In the genomic region with DNA sequence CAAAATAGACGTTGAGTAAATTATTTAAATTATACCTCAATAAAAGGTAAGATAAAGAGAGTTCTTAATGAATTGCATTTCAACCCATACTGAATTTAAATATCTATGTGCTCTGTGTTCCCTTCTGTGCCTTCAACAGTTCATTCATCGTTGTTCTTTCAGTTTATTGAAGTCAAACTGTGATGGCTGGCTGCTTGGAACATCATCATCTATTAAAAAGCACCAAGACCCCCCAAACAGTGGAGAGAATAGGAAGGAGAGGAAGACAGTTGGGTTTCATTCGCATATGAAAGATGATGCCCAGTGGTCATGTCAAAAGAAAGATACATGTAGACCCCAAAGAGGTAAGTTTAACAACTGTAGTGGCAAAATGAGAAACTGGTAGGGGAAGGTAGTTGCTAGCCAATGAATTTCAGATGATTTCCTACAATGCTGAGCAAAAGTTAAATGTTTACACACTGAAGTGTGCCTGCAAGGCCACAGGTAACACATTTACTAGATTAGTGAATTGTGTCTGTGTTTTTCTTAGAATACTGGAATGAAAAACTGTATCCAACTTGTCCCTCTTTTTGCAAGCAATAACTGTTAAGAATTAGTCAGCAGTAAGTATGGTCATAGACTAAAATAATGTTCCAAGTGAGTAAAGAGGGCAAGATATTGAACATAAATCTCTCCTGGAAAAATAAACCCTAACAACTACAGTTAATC, we compare ENCODE assay signal across 18 cellular contexts.
"Had no signal": no experiment of that assay in that cellular context is flagged by ENCODE, and none has a peak within 500 bp of the region (broad histone marks: within the 10 kb centered on the region; RNA-seq: fewer than 3 reads in every experiment).

No MANE protein-coding gene starts in this region.

- H3K9me3 Mint-ChIP-seq: activated T-helper 1 cell treated with anti-CD3 and anti-CD28 coated beads, Interleukin-12 subunit alpha, Interleukin-12 subunit beta, Interleukin-2, Interleukin-4 antibody, amounts not matched to agents 30 ng/mL and 10 ng/mL and 1 ng/mL, durations not matched to agents 14 hours and 24 hours and 36 hours; brain; natural killer cell; type B pancreatic cell had no signal

- DNase-seq: activated CD4-positive, alpha-beta T cell treated with anti-CD3 and anti-CD28 coated beads for 4 hours; activated CD8-positive, alpha-beta memory T cell treated with anti-CD3 and anti-CD28 coated beads, Interleukin-2, amount 50 U/mL, for 4 hours; activated CD8-positive, alpha-beta T cell treated with anti-CD3 and anti-CD28 coated beads for 36 hours; activated naive CD4-positive, alpha-beta T cell treated with Interleukin-2 at 50 U/mL for 16 hours; dermis blood vessel endothelial cell; islet precursor cell; natural killer cell; right cardiac atrium; spleen; stimulated activated CD4-positive, alpha-beta T cell treated with anti-CD3 and anti-CD28 coated beads, Interleukin-2, amount 100 ng/mL, for 24 hours; stimulated activated naive B cell treated with anti-CD40 and anti-IgM and Interleukin-4, amounts not matched to agents 10 μg/mL and 1 μg/mL and 100 μg/mL, for 72 hours; substantia nigra; T1000; WERI-Rb-1 had no signal

- H3K4me3 ChIP-seq: lung, spleen had no signal

- H3K36me3 Mint-ChIP-seq: type B pancreatic cell had no signal

- H3K4me3 Mint-ChIP-seq: activated CD8-positive, alpha-beta T cell treated with anti-CD3 and anti-CD28 coated beads for 36 hours; activated T-helper 1 cell treated with anti-CD3 and anti-CD28 coated beads, Interleukin-12 subunit alpha, Interleukin-12 subunit beta, Interleukin-2, Interleukin-4 antibody, amounts not matched to agents 30 ng/mL and 10 ng/mL and 1 ng/mL, durations not matched to agents 14 hours and 24 hours and 36 hours; brain; natural killer cell; stimulated activated naive B cell treated with anti-CD40 and anti-IgM and Interleukin-4, amounts not matched to agents 10 μg/mL and 1 μg/mL and 100 μg/mL, for 72 hours; type B pancreatic cell had no signal

- H3K27me3 Mint-ChIP-seq: activated CD8-positive, alpha-beta T cell treated with anti-CD3 and anti-CD28 coated beads for 36 hours; brain; stimulated activated naive B cell treated with anti-CD40 and anti-IgM and Interleukin-4, amounts not matched to agents 10 μg/mL and 1 μg/mL and 100 μg/mL, for 72 hours; type B pancreatic cell had no signal

- H3K9me3 ChIP-seq: spleen had no signal

- H3K27ac ChIP-seq: spleen, WERI-Rb-1 had no signal

- H3K4me1 ChIP-seq: spleen had no signal

- H3K27ac Mint-ChIP-seq: activated T-helper 1 cell treated with anti-CD3 and anti-CD28 coated beads, Interleukin-12 subunit alpha, Interleukin-12 subunit beta, Interleukin-2, Interleukin-4 antibody, amounts not matched to agents 30 ng/mL and 10 ng/mL and 1 ng/mL, durations not matched to agents 14 hours and 24 hours and 36 hours; natural killer cell; stimulated activated naive B cell treated with anti-CD40 and anti-IgM and Interleukin-4, amounts not matched to agents 10 μg/mL and 1 μg/mL and 100 μg/mL, for 72 hours; type B pancreatic cell had no signal

- H3K36me3 ChIP-seq: WERI-Rb-1 had no signal

- H3K27me3 ChIP-seq: spleen had no signal

- H3K4me1 Mint-ChIP-seq: natural killer cell; stimulated activated naive B cell treated with anti-CD40 and anti-IgM and Interleukin-4, amounts not matched to agents 10 μg/mL and 1 μg/mL and 100 μg/mL, for 72 hours had no signal
